ENCODE assay signal across 8 cellular contexts in the genomic region with DNA sequence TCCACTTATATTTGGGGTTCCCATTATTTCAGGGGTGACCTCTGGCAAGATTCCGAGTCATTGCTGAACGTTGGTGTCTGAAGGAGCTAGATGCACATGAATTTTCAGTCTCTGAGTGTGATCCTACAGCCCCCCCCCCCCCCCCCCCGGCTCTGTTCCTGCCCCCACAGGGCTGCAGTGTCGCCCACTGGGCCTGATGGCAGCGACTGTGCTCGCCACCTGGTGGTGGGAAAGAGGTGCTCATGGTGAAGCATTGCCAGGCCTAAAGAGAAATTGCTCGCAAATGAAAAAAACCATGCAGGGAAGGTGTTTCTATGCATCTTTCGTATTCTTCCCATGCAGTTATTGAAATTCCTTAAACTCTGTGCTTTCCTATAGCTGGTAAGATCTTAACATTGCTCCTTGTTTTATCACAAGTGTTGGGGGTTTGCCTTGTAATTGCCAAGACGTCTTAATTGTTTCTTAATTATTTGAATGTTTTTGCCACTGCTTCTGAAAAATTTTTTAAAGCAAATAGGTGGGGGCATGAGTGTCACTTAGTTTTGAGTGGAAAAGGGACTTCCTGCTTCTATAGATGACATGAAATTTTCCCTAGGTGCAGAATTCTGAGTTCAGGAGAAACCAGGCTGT.
DNase-seq lines count a peak whose midpoint lies in the region; ATAC-seq and TF ChIP-seq lines count a peak whose summit lies in the region.

No MANE protein-coding gene starts in this region.

- no peak for TF ChIP-seq POLR2A in body of pancreas (IDR thresholded peaks at IDR 0.05)

- H3K4me3 Mint-ChIP-seq in CD8-positive, alpha-beta memory T cell, result no peak overlapping the region

- H3K27ac ChIP-seq in CD8-positive, alpha-beta memory T cell (ENCODE audit: low read depth, low read length), result no peak overlapping the region
- H3K27ac ChIP-seq in HL-60 (replicated peaks), result no peak overlapping the region
- H3K27ac ChIP-seq in body of pancreas, result no peak overlapping the region

- POLR2A ChIA-PET in CD8-positive, alpha-beta memory T cell (lab: Charles Lee), result no interaction called here

- CTCF ChIA-PET in CD8-positive, alpha-beta memory T cell (lab: Charles Lee), result interaction anchor here (1.7 to 2.2 kb wide), 2 partner anchors 17 to 318 kb away, joined by 8 to 10 read pairs; no protein-coding TSS in a partner anchor

- H3K27ac Mint-ChIP-seq in CD8-positive, alpha-beta memory T cell, result no peak overlapping the region

- TF ChIP-seq CTCF in HL-60 (IDR thresholded peaks at IDR 0.05; ENCODE audit: insufficient read depth, low read length), result peak; percentile 49
- peak; percentile 23 to 68 (median 62) for TF ChIP-seq CTCF in body of pancreas (IDR thresholded peaks at IDR 0.05)

- H3K36me3 Mint-ChIP-seq in CD8-positive, alpha-beta memory T cell, result no peaks in the 10 kb centered on the region

- intact Hi-C loops in body of pancreas (cut with DNase I), result no loop called here
- intact Hi-C loops in left colon (cut with DNase I, micrococcal nuclease), result loop anchor here (5.0 to 10.0 kb wide), 3 partner anchors 182 to 322 kb away; no protein-coding TSS in a partner anchor

- H3K4me1 ChIP-seq in CD8-positive, alpha-beta memory T cell (ENCODE audit: insufficient read depth, low read length), result no peaks in the 10 kb centered on the region
- peaks cover 29% of the 10 kb centered on the region for H3K4me1 ChIP-seq in body of pancreas

- peaks cover 0 to under 1% (median under 1%) of the 10 kb centered on the region in 3 donors for H3K4me1 Mint-ChIP-seq in CD8-positive, alpha-beta memory T cell

- H3K9me3 Mint-ChIP-seq in CD8-positive, alpha-beta memory T cell, result no peaks in the 10 kb centered on the region

- ATAC-seq in GM19324 (IDR thresholded peaks at IDR 0.05; ENCODE audit: low FRiP score, unreplicated experiment) (peak; percentile 56), body of pancreas (peak; percentile 55), left colon (peak; percentile 35)

- peak; percentile 5 to 54 (median 15) for DNase-seq in CD8-positive, alpha-beta memory T cell
- DNase-seq in HL-60 (ENCODE audit: low read depth in 1 of 2, low spot score in 1 of 2) (peak in 1 of 2 experiments; percentile 30), SW480 (ENCODE audit: low spot score) (peak; percentile 21), body of pancreas (peak; percentile 54 to 62 (median 56)), left colon (peak; percentile 41 to 66), T1000 (lab: John Stamatoyannopoulos, UW) (no peak)
- DNase-seq in stimulated activated CD8-positive, alpha-beta memory T cell treated with anti-CD3 and anti-CD28 coated beads, Interleukin-12 subunit alpha, Interleukin-12 subunit beta, amount 100 ng/mL, for 1 hour (ENCODE audit: low read depth), result peak; percentile 4

- no peaks in the 10 kb centered on the region for H3K9me3 ChIP-seq in CD8-positive, alpha-beta memory T cell (ENCODE audit: low read length)
- no peaks in the 10 kb centered on the region for H3K9me3 ChIP-seq in body of pancreas

- 38 to 41% methylated on average over 9 of the region's 9 CpGs for WGBS in body of pancreas, 2 donors

- no peak overlapping the region for H3K4me3 ChIP-seq in CD8-positive, alpha-beta memory T cell (ENCODE audit: low read length)
- H3K4me3 ChIP-seq in HL-60 (replicated peaks; ENCODE audit: insufficient read depth, low read length) (no peak overlapping the region), body of pancreas (no peak overlapping the region)

- H3K36me3 ChIP-seq in CD8-positive, alpha-beta memory T cell (ENCODE audit: insufficient read depth, low read length), result no peaks in the 10 kb centered on the region
- H3K36me3 ChIP-seq in body of pancreas (replicated peaks in 1 of 2; ENCODE audit: insufficient read depth in 1 of 2, low read depth in 2 of 2), result peaks cover 0 to 5% of the 10 kb centered on the region in 2 donors

- H3K27me3 ChIP-seq in CD8-positive, alpha-beta memory T cell (ENCODE audit: insufficient read depth, low read length, poor library complexity, severe bottlenecking), result no peaks in the 10 kb centered on the region
- H3K27me3 ChIP-seq in HL-60 (ENCODE audit: insufficient read depth, poor library complexity, severe bottlenecking) (no peaks in the 10 kb centered on the region), body of pancreas (no peaks in the 10 kb centered on the region)

- peaks cover 5 to 24% of the 10 kb centered on the region in 2 donors for H3K27me3 Mint-ChIP-seq in CD8-positive, alpha-beta memory T cell
